In the genomic region with DNA sequence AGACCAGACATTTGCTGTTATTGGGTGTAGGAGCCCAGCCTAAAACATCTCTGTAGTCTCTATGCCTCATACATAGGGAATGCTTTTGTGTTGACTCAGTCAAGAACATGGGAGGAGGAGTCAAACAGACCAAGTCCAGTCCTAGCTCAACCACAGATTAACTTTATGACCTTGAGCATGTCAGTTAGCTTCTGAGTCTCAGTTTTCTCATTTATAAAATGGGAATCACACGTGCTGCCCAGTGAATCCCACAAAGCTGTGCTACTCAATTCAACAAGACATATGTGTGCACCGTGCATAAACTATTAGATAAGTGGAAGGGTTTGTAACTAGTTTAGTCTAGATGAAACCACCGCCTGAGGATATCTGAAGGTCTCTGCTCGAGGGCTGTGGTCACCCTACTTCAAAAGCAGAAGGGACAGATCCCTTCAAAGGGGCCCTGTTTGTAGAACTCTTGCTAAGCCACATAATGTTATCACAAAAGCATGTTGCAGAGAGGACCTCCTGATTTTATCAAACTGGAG, we compare ENCODE assay signal across 1 cellular context.
TF ChIP-seq lines count a peak whose summit lies in the region.

No MANE protein-coding gene starts in this region.

TF ChIP-seq in HepG2, 621 proteins besides CTCF, POLR2A, EP300 and RAD21 (continued from another document and continues in another):
- TF ChIP-seq, protein P1, sequence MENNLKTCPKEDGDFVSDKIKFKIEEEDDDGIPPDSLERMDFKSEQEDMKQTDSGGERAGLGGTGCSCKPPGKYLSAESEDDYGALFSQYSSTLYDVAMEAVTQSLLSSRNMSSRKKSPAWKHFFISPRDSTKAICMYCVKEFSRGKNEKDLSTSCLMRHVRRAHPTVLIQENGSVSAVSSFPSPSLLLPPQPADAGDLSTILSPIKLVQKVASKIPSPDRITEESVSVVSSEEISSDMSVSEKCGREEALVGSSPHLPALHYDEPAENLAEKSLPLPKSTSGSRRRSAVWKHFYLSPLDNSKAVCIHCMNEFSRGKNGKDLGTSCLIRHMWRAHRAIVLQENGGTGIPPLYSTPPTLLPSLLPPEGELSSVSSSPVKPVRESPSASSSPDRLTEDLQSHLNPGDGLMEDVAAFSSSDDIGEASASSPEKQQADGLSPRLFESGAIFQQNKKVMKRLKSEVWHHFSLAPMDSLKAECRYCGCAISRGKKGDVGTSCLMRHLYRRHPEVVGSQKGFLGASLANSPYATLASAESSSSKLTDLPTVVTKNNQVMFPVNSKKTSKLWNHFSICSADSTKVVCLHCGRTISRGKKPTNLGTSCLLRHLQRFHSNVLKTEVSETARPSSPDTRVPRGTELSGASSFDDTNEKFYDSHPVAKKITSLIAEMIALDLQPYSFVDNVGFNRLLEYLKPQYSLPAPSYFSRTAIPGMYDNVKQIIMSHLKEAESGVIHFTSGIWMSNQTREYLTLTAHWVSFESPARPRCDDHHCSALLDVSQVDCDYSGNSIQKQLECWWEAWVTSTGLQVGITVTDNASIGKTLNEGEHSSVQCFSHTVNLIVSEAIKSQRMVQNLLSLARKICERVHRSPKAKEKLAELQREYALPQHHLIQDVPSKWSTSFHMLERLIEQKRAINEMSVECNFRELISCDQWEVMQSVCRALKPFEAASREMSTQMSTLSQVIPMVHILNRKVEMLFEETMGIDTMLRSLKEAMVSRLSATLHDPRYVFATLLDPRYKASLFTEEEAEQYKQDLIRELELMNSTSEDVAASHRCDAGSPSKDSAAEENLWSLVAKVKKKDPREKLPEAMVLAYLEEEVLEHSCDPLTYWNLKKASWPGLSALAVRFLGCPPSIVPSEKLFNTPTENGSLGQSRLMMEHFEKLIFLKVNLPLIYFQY (CRISPR knock-in tag; IDR thresholded peaks at IDR 0.05; ENCODE audit: borderline replicate concordance): no peak
- TF ChIP-seq TEAD3 (CRISPR knock-in tag; optimal IDR thresholded peaks at IDR 0.05; ENCODE audit: borderline replicate concordance) (peak; percentile 39), STAT5B (CRISPR knock-in tag; IDR thresholded peaks at IDR 0.05) (no peak), ATAD3A (CRISPR knock-in tag; IDR thresholded peaks at IDR 0.05) (no peak), ZNF749 (CRISPR knock-in tag; IDR thresholded peaks at IDR 0.05; ENCODE audit: borderline replicate concordance) (no peak), ZNF616 (CRISPR knock-in tag; IDR thresholded peaks at IDR 0.05; ENCODE audit: low read depth) (no peak), POLR2AphosphoS5 (IDR thresholded peaks at IDR 0.05; ENCODE audit: low read depth, low read length) (no peak), SOX13 (IDR thresholded peaks at IDR 0.05) (no peak), SOX13 (CRISPR knock-in tag; conservative IDR thresholded peaks at IDR 0.05 in 1 of 2, IDR thresholded peaks at IDR 0.05 in 1 of 2) (0 out of 4 replicates have a peak, but pooled peaks of 1 of the 2 experiments have one; percentile 9), CEBPB (IDR thresholded peaks at IDR 0.05; ENCODE audit: borderline replicate concordance, low read depth, low read length) (no peak), ZNF558 (CRISPR knock-in tag; IDR thresholded peaks at IDR 0.05; ENCODE audit: borderline replicate concordance) (no peak), ATRX (CRISPR knock-in tag; IDR thresholded peaks at IDR 0.05; ENCODE audit: borderline replicate concordance) (no peak), ZKSCAN5 (CRISPR knock-in tag; IDR thresholded peaks at IDR 0.05) (no peak), ZNF530 (CRISPR knock-in tag; IDR thresholded peaks at IDR 0.05; ENCODE audit: low read depth) (no peak), ZNF557 (CRISPR knock-in tag; IDR thresholded peaks at IDR 0.05) (no peak), ZNF644 (CRISPR knock-in tag; IDR thresholded peaks at IDR 0.05; ENCODE audit: low read depth) (peak; percentile 22; the same call in 1 of the 2 replicates), HNRNPUL1 (IDR thresholded peaks at IDR 0.05; ENCODE audit: low read depth, low read length) (no peak), MAFK (conservative IDR thresholded peaks at IDR 0.05 in 1 of 2, IDR thresholded peaks at IDR 0.05 in 1 of 2; ENCODE audit: low read length in 2 of 2) (0 out of 4 replicates have a peak, but pooled peaks of 1 of the 2 experiments have one; percentile 4), U2AF2 (IDR thresholded peaks at IDR 0.05; ENCODE audit: low read depth, low read length) (no peak), ZBTB3 (CRISPR knock-in tag; IDR thresholded peaks at IDR 0.05; ENCODE audit: borderline replicate concordance, low read depth) (no peak), NR2F6 (IDR thresholded peaks at IDR 0.05) (peak; percentile 23; the same call in 1 of the 2 replicates), NR2F6 (CRISPR knock-in tag; IDR thresholded peaks at IDR 0.05) (no peak), SP4 (CRISPR knock-in tag; IDR thresholded peaks at IDR 0.05) (no peak), GABPB1 (CRISPR knock-in tag; IDR thresholded peaks at IDR 0.05) (no peak), FOSL2 (CRISPR knock-in tag; IDR thresholded peaks at IDR 0.05) (peak; percentile 74), GZF1 (CRISPR knock-in tag; IDR thresholded peaks at IDR 0.05) (no peak), SP2 (CRISPR knock-in tag; IDR thresholded peaks at IDR 0.05) (no peak), HNF4A (CRISPR knock-in tag; IDR thresholded peaks at IDR 0.05) (0 out of 2 replicates have a peak, but pooled peaks have one; percentile 5), EED (CRISPR knock-in tag; IDR thresholded peaks at IDR 0.05) (no peak), RELA (CRISPR knock-in tag; IDR thresholded peaks at IDR 0.05) (no peak)
- TF ChIP-seq, protein P2, sequence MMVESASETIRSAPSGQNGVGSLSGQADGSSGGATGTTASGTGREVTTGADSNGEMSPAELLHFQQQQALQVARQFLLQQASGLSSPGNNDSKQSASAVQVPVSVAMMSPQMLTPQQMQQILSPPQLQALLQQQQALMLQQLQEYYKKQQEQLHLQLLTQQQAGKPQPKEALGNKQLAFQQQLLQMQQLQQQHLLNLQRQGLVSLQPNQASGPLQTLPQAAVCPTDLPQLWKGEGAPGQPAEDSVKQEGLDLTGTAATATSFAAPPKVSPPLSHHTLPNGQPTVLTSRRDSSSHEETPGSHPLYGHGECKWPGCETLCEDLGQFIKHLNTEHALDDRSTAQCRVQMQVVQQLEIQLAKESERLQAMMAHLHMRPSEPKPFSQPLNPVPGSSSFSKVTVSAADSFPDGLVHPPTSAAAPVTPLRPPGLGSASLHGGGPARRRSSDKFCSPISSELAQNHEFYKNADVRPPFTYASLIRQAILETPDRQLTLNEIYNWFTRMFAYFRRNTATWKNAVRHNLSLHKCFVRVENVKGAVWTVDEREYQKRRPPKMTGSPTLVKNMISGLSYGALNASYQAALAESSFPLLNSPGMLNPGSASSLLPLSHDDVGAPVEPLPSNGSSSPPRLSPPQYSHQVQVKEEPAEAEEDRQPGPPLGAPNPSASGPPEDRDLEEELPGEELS (CRISPR knock-in tag; IDR thresholded peaks at IDR 0.05): no peak
- TF ChIP-seq, protein P3, sequence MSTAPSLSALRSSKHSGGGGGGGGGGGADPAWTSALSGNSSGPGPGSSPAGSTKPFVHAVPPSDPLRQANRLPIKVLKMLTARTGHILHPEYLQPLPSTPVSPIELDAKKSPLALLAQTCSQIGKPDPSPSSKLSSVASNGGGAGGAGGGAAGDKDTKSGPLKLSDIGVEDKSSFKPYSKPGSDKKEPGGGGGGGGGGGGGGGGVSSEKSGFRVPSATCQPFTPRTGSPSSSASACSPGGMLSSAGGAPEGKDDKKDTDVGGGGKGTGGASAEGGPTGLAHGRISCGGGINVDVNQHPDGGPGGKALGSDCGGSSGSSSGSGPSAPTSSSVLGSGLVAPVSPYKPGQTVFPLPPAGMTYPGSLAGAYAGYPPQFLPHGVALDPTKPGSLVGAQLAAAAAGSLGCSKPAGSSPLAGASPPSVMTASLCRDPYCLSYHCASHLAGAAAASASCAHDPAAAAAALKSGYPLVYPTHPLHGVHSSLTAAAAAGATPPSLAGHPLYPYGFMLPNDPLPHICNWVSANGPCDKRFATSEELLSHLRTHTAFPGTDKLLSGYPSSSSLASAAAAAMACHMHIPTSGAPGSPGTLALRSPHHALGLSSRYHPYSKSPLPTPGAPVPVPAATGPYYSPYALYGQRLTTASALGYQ (CRISPR knock-in tag; IDR thresholded peaks at IDR 0.05): no peak
- TF ChIP-seq, protein P4, sequence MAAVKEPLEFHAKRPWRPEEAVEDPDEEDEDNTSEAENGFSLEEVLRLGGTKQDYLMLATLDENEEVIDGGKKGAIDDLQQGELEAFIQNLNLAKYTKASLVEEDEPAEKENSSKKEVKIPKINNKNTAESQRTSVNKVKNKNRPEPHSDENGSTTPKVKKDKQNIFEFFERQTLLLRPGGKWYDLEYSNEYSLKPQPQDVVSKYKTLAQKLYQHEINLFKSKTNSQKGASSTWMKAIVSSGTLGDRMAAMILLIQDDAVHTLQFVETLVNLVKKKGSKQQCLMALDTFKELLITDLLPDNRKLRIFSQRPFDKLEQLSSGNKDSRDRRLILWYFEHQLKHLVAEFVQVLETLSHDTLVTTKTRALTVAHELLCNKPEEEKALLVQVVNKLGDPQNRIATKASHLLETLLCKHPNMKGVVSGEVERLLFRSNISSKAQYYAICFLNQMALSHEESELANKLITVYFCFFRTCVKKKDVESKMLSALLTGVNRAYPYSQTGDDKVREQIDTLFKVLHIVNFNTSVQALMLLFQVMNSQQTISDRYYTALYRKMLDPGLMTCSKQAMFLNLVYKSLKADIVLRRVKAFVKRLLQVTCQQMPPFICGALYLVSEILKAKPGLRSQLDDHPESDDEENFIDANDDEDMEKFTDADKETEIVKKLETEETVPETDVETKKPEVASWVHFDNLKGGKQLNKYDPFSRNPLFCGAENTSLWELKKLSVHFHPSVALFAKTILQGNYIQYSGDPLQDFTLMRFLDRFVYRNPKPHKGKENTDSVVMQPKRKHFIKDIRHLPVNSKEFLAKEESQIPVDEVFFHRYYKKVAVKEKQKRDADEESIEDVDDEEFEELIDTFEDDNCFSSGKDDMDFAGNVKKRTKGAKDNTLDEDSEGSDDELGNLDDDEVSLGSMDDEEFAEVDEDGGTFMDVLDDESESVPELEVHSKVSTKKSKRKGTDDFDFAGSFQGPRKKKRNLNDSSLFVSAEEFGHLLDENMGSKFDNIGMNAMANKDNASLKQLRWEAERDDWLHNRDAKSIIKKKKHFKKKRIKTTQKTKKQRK (IDR thresholded peaks at IDR 0.05; ENCODE audit: low read length): no peak
- TF ChIP-seq, protein P5, sequence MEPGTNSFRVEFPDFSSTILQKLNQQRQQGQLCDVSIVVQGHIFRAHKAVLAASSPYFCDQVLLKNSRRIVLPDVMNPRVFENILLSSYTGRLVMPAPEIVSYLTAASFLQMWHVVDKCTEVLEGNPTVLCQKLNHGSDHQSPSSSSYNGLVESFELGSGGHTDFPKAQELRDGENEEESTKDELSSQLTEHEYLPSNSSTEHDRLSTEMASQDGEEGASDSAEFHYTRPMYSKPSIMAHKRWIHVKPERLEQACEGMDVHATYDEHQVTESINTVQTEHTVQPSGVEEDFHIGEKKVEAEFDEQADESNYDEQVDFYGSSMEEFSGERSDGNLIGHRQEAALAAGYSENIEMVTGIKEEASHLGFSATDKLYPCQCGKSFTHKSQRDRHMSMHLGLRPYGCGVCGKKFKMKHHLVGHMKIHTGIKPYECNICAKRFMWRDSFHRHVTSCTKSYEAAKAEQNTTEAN (CRISPR knock-in tag; conservative IDR thresholded peaks at IDR 0.05): no peak
- TF ChIP-seq, protein P6, sequence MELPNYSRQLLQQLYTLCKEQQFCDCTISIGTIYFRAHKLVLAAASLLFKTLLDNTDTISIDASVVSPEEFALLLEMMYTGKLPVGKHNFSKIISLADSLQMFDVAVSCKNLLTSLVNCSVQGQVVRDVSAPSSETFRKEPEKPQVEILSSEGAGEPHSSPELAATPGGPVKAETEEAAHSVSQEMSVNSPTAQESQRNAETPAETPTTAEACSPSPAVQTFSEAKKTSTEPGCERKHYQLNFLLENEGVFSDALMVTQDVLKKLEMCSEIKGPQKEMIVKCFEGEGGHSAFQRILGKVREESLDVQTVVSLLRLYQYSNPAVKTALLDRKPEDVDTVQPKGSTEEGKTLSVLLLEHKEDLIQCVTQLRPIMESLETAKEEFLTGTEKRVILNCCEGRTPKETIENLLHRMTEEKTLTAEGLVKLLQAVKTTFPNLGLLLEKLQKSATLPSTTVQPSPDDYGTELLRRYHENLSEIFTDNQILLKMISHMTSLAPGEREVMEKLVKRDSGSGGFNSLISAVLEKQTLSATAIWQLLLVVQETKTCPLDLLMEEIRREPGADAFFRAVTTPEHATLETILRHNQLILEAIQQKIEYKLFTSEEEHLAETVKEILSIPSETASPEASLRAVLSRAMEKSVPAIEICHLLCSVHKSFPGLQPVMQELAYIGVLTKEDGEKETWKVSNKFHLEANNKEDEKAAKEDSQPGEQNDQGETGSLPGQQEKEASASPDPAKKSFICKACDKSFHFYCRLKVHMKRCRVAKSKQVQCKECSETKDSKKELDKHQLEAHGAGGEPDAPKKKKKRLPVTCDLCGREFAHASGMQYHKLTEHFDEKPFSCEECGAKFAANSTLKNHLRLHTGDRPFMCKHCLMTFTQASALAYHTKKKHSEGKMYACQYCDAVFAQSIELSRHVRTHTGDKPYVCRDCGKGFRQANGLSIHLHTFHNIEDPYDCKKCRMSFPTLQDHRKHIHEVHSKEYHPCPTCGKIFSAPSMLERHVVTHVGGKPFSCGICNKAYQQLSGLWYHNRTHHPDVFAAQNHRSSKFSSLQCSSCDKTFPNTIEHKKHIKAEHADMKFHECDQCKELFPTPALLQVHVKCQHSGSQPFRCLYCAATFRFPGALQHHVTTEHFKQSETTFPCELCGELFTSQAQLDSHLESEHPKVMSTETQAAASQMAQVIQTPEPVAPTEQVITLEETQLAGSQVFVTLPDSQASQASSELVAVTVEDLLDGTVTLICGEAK (IDR thresholded peaks at IDR 0.05): no peak
- TF ChIP-seq, protein P6 (CRISPR knock-in tag; IDR thresholded peaks at IDR 0.05): no peak
- TF ChIP-seq, protein P7, sequence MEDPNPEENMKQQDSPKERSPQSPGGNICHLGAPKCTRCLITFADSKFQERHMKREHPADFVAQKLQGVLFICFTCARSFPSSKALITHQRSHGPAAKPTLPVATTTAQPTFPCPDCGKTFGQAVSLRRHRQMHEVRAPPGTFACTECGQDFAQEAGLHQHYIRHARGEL (CRISPR knock-in tag; IDR thresholded peaks at IDR 0.05): no peak
